14 cellular contexts compared by ENCODE assay signal in genomic region chr9:113556877-113557593, GRCh38.
DNase-seq lines count a peak whose midpoint lies in the region; ATAC-seq and TF ChIP-seq lines count a peak whose summit lies in the region.
"Had no signal": no experiment of that assay in that cellular context is flagged by ENCODE, and none has a peak within 500 bp of the region (broad histone marks: within the 10 kb centered on the region; RNA-seq: fewer than 3 reads in every experiment).

No MANE protein-coding gene starts in this region.

- no peaks in the 10 kb centered on the region for H3K27me3 Mint-ChIP-seq in CD8-positive, alpha-beta T cell (ENCODE audit: low read depth)
- no peaks in the 10 kb centered on the region for H3K27me3 Mint-ChIP-seq in endodermal cell (ENCODE audit: insufficient read depth)
- no peaks in the 10 kb centered on the region for H3K27me3 Mint-ChIP-seq in natural killer cell treated with Interleukin-12 subunit alpha and Interleukin-12 subunit beta and Interleukin-15 and Interleukin-18, amount 100 ng/mL, for 72 hours
- H3K27me3 Mint-ChIP-seq: IgD-negative memory B cell had no signal

- WGBS in endodermal cell (ENCODE audit: insufficient coverage in 1 of 2, insufficient read length in 1 of 2), 2 experiments: 96 to 100% methylated on average over 2 to 3 of the region's 3 CpGs

- no peaks in the 10 kb centered on the region for H3F3A ChIP-seq in PC-3 (ENCODE audit: low read length, unreplicated experiment)

- H3K79me2 ChIP-seq in PC-3 (ENCODE audit: low read length) (no peaks in the 10 kb centered on the region), Karpas-422 (ENCODE audit: low read length) (no peaks in the 10 kb centered on the region)

- H3K4me1 Mint-ChIP-seq in CD8-positive, alpha-beta T cell (ENCODE audit: low read depth): peaks cover 36% of the 10 kb centered on the region
- H3K4me1 Mint-ChIP-seq in endodermal cell: no peaks in the 10 kb centered on the region
- peaks cover 46 to 58% of the 10 kb centered on the region in 2 donors for H3K4me1 Mint-ChIP-seq in natural killer cell treated with Interleukin-12 subunit alpha and Interleukin-12 subunit beta and Interleukin-15 and Interleukin-18, amount 100 ng/mL, for 72 hours (ENCODE audit: low read depth in 2 of 2)

- no peaks in the 10 kb centered on the region for H4K20me1 ChIP-seq in PC-3 (ENCODE audit: low read length)
- H4K20me1 ChIP-seq in Karpas-422 (ENCODE audit: insufficient read depth, low read depth, low read length): no peaks in the 10 kb centered on the region
- H4K20me1 ChIP-seq: BLaER1 had no signal

- ATAC-seq in CD8-positive, alpha-beta T cell: no peak
- ATAC-seq in PC-3: peak; percentile 31
- peak; percentile 57 to 68 for ATAC-seq in natural killer cell treated with Interleukin-12 subunit alpha and Interleukin-12 subunit beta and Interleukin-15 and Interleukin-18, amount 100 ng/mL, for 72 hours
- ATAC-seq: mucosa of descending colon had no signal

- H3K27me3 ChIP-seq in CD8-positive, alpha-beta T cell (ENCODE audit: insufficient read depth, low read length): no peaks in the 10 kb centered on the region
- H3K27me3 ChIP-seq in PC-3 (ENCODE audit: low read length) (no peaks in the 10 kb centered on the region), endodermal cell (ENCODE audit: control insufficient read depth, insufficient read depth, low read length, poor library complexity, severe bottlenecking) (no peaks in the 10 kb centered on the region), Karpas-422 (ENCODE audit: low read length) (no peaks in the 10 kb centered on the region)
- H3K27me3 ChIP-seq: BLaER1 had no signal

- H3K4me1 ChIP-seq in CD8-positive, alpha-beta T cell (ENCODE audit: insufficient read depth, low read length): peaks cover 13% of the 10 kb centered on the region
- H3K4me1 ChIP-seq in PC-3 (ENCODE audit: insufficient read depth, low read length): no peaks in the 10 kb centered on the region
- H3K4me1 ChIP-seq in endodermal cell (ENCODE audit: control insufficient read depth, insufficient read depth, low read length): no peaks in the 10 kb centered on the region
- no peaks in the 10 kb centered on the region for H3K4me1 ChIP-seq in Karpas-422 (ENCODE audit: low read length)

- BruUV-seq in PC-3 (replicated peaks; lab: Mats Ljungman, UMichigan): no TSS peak

- no peaks in the 10 kb centered on the region for H3K9me2 ChIP-seq in PC-3 (replicated peaks; ENCODE audit: low read length)
- H3K9me2 ChIP-seq in Karpas-422 (replicated peaks; ENCODE audit: insufficient read depth, low read length): no peaks in the 10 kb centered on the region

- intact Hi-C loops in CD8-positive, alpha-beta T cell (cut with DNase I, micrococcal nuclease): no loop called here
- intact Hi-C loops in PC-3 (cut with micrococcal nuclease): no loop called here

- no peak overlapping the region for H3K4me3 Mint-ChIP-seq in CD8-positive, alpha-beta T cell
- H3K4me3 Mint-ChIP-seq in endodermal cell: no peak overlapping the region
- H3K4me3 Mint-ChIP-seq in natural killer cell treated with Interleukin-12 subunit alpha and Interleukin-12 subunit beta and Interleukin-15 and Interleukin-18, amount 100 ng/mL, for 72 hours: peak overlapping the region; percentile 9

- no peak for DNase-seq in CD8-positive, alpha-beta T cell
- DNase-seq in PC-3 (peak; percentile 64), endodermal cell (peak; percentile 25), Karpas-422 (no peak), SIG-M5 treated with dmso at 0.1 percent for 504 hours (lab: John Stamatoyannopoulos, UW; ENCODE audit: unreplicated experiment) (no peak), NCI-H128 (lab: John Stamatoyannopoulos, UW; ENCODE audit: unreplicated experiment) (no peak)
- no peak for DNase-seq in natural killer cell treated with Interleukin-12 subunit alpha and Interleukin-12 subunit beta and Interleukin-15 and Interleukin-18, amount 100 ng/mL, for 72 hours (ENCODE audit: low spot score)
- no peak for DNase-seq in stimulated activated CD4-positive, alpha-beta T cell treated with anti-CD3 and anti-CD28 coated beads, Interleukin-4, amount 100 ng/mL, for 1 hour
- DNase-seq: erythroblast, mucosa of descending colon, NCI-H146, NCI-H526 had no signal

- peaks cover 13% of the 10 kb centered on the region for H3K36me3 Mint-ChIP-seq in CD8-positive, alpha-beta T cell
- H3K36me3 Mint-ChIP-seq in endodermal cell (ENCODE audit: low read depth): no peaks in the 10 kb centered on the region
- H3K36me3 Mint-ChIP-seq in natural killer cell treated with Interleukin-12 subunit alpha and Interleukin-12 subunit beta and Interleukin-15 and Interleukin-18, amount 100 ng/mL, for 72 hours: peaks cover 4% of the 10 kb centered on the region

- H2AFZ ChIP-seq in PC-3 (ENCODE audit: low read length) (no peak overlapping the region), Karpas-422 (ENCODE audit: low read length) (no peak overlapping the region)

- POLR2A ChIA-PET in CD8-positive, alpha-beta T cell (lab: Charles Lee): no interaction called here
- POLR2A ChIA-PET in PC-3 (lab: Charles Lee; ENCODE audit: unreplicated experiment): no interaction called here

- no peaks in the 10 kb centered on the region for H3K9me3 Mint-ChIP-seq in CD8-positive, alpha-beta T cell
- H3K9me3 Mint-ChIP-seq in endodermal cell: no peaks in the 10 kb centered on the region
- no peaks in the 10 kb centered on the region for H3K9me3 Mint-ChIP-seq in natural killer cell treated with Interleukin-12 subunit alpha and Interleukin-12 subunit beta and Interleukin-15 and Interleukin-18, amount 100 ng/mL, for 72 hours
- H3K9me3 Mint-ChIP-seq: IgD-negative memory B cell had no signal

- no peak overlapping the region for H3K27ac ChIP-seq in CD8-positive, alpha-beta T cell (ENCODE audit: low read depth, low read length)
- H3K27ac ChIP-seq in PC-3 (ENCODE audit: low read length): peak overlapping the region; percentile 23; the same call in 1 of the 2 replicates
- no peak overlapping the region for H3K27ac ChIP-seq in endodermal cell (ENCODE audit: low read depth, low read length)
- H3K27ac ChIP-seq in Karpas-422 (ENCODE audit: low read length): no peak overlapping the region
- H3K27ac ChIP-seq: BLaER1 had no signal

- no peaks in the 10 kb centered on the region for H3K36me3 ChIP-seq in CD8-positive, alpha-beta T cell (ENCODE audit: insufficient read depth, low read length)
- H3K36me3 ChIP-seq in PC-3 (ENCODE audit: low read depth, low read length) (no peaks in the 10 kb centered on the region), endodermal cell (ENCODE audit: control insufficient read depth, insufficient read depth, low read length) (no peaks in the 10 kb centered on the region), Karpas-422 (ENCODE audit: insufficient read depth, low read length) (no peaks in the 10 kb centered on the region)
- H3K36me3 ChIP-seq: BLaER1 had no signal

- H3K4me3 ChIP-seq in CD8-positive, alpha-beta T cell (ENCODE audit: low read depth, low read length): no peak overlapping the region
- H3K4me3 ChIP-seq in PC-3 (ENCODE audit: low read length) (no peak overlapping the region), endodermal cell (ENCODE audit: low read length) (no peak overlapping the region), Karpas-422 (ENCODE audit: low read length) (no peak overlapping the region)
- H3K4me3 ChIP-seq: BLaER1, mucosa of descending colon had no signal

- CTCF ChIA-PET in CD8-positive, alpha-beta T cell (lab: Charles Lee): interaction anchor here (1.2 kb wide), 1 partner anchor 11 kb away, joined by 3 read pairs; no protein-coding TSS in a partner anchor
- CTCF ChIA-PET in PC-3 (lab: Charles Lee): no interaction called here

- no peak for TF ChIP-seq CTCF in CD8-positive, alpha-beta T cell (IDR thresholded peaks at IDR 0.05)
- TF ChIP-seq CTCF in PC-3 (conservative IDR thresholded peaks at IDR 0.05; ENCODE audit: low read depth, low read length): no peak
- TF ChIP-seq CTCF in endodermal cell (conservative IDR thresholded peaks at IDR 0.05): no peak

- no peak overlapping the region for H3K4me2 ChIP-seq in PC-3 (ENCODE audit: low read length)
- H3K4me2 ChIP-seq in Karpas-422 (ENCODE audit: low read depth, low read length, poor library complexity, severe bottlenecking): no peak overlapping the region
- H3K4me2 ChIP-seq: BLaER1 had no signal

- no peak overlapping the region for H3K9ac ChIP-seq in PC-3 (ENCODE audit: low read length)
- H3K9ac ChIP-seq in endodermal cell (ENCODE audit: extremely low read depth, low read length, poor library complexity, severe bottlenecking): no peak overlapping the region
- no peak overlapping the region for H3K9ac ChIP-seq in Karpas-422 (ENCODE audit: low read length)
- H3K9ac ChIP-seq: BLaER1 had no signal

- H3K27ac Mint-ChIP-seq in CD8-positive, alpha-beta T cell: peak overlapping the region; percentile 78
- H3K27ac Mint-ChIP-seq in endodermal cell: no peak overlapping the region
- peak overlapping the region; percentile 64 to 71 for H3K27ac Mint-ChIP-seq in natural killer cell treated with Interleukin-12 subunit alpha and Interleukin-12 subunit beta and Interleukin-15 and Interleukin-18, amount 100 ng/mL, for 72 hours

- H3K9me3 ChIP-seq in CD8-positive, alpha-beta T cell (ENCODE audit: low read length): no peaks in the 10 kb centered on the region
- no peaks in the 10 kb centered on the region for H3K9me3 ChIP-seq in PC-3 (ENCODE audit: low read length)
- no peaks in the 10 kb centered on the region for H3K9me3 ChIP-seq in endodermal cell (ENCODE audit: control insufficient read depth, low read length)
- no peaks in the 10 kb centered on the region for H3K9me3 ChIP-seq in Karpas-422 (ENCODE audit: low read length)
- H3K9me3 ChIP-seq: BLaER1, mucosa of descending colon had no signal

Comparison
In these comparisons a context has a peak if more than half of its experiments do, and no peak if none do; other contexts are left out.
1. DNase-seq: peak in PC-3 (single experiment) and endodermal cell (single experiment); none in CD8-positive, alpha-beta T cell (0 of 7), natural killer cell treated with Interleukin-12 subunit alpha and Interleukin-12 subunit beta and Interleukin-15 and Interleukin-18, amount 100 ng/mL, for 72 hours (single experiment), Karpas-422 (single experiment), SIG-M5 treated with dmso at 0.1 percent for 504 hours (single experiment), stimulated activated CD4-positive, alpha-beta T cell treated with anti-CD3 and anti-CD28 coated beads, Interleukin-4, amount 100 ng/mL, for 1 hour (single experiment) and NCI-H128 (single experiment).